9 cellular contexts compared by ENCODE assay signal in genomic region chr18:24659837-24660720, GRCh38.
DNase-seq lines count a peak whose midpoint lies in the region; ATAC-seq lines count a peak whose summit lies in the region.
"Had no signal": no experiment of that assay in that cellular context is flagged by ENCODE, and none has a peak within 500 bp of the region (broad histone marks: within the 10 kb centered on the region; RNA-seq: fewer than 3 reads in every experiment).

No MANE protein-coding gene starts in this region.

- POLR2A ChIA-PET in activated CD4-positive, alpha-beta T cell treated with anti-CD3 and anti-CD28 coated beads for 36 hours (lab: Charles Lee): no interaction called here

- intact Hi-C loops in activated CD4-positive, alpha-beta T cell treated with anti-CD3 and anti-CD28 coated beads for 36 hours (cut with DNase I, micrococcal nuclease): no loop called here
- intact Hi-C loops in Right ventricle myocardium superior (cut with DNase I): no loop called here

- peak overlapping the region; percentile 68 for H3K4me3 Mint-ChIP-seq in activated CD4-positive, alpha-beta T cell treated with anti-CD3 and anti-CD28 coated beads for 36 hours

- H3K27me3 Mint-ChIP-seq in activated CD4-positive, alpha-beta T cell treated with anti-CD3 and anti-CD28 coated beads for 36 hours: peaks cover 6% of the 10 kb centered on the region

- peaks cover 18% of the 10 kb centered on the region for H3K4me1 Mint-ChIP-seq in activated CD4-positive, alpha-beta T cell treated with anti-CD3 and anti-CD28 coated beads for 36 hours

- CTCF ChIA-PET in activated CD4-positive, alpha-beta T cell treated with anti-CD3 and anti-CD28 coated beads for 36 hours (lab: Charles Lee): interaction anchor here (0.6 to 1.9 kb wide), 3 partner anchors 10 to 713 kb away, joined by 3 to 4 read pairs (median 3); no protein-coding TSS in a partner anchor

- H3K36me3 Mint-ChIP-seq in activated CD4-positive, alpha-beta T cell treated with anti-CD3 and anti-CD28 coated beads for 36 hours (ENCODE audit: low read depth): no peaks in the 10 kb centered on the region

- ATAC-seq in HG03159 (IDR thresholded peaks at IDR 0.05; ENCODE audit: unreplicated experiment) (peak; percentile 87), Right ventricle myocardium superior (ENCODE audit: poor library complexity) (peak; percentile 83), GM18520 (IDR thresholded peaks at IDR 0.05; ENCODE audit: unreplicated experiment) (no peak), HG03378 (IDR thresholded peaks at IDR 0.05; ENCODE audit: unreplicated experiment) (no peak)
- ATAC-seq in activated CD4-positive, alpha-beta T cell treated with anti-CD3 and anti-CD28 coated beads for 36 hours: peak; percentile 81
- ATAC-seq: A549 had no signal

- H3K27ac Mint-ChIP-seq in activated CD4-positive, alpha-beta T cell treated with anti-CD3 and anti-CD28 coated beads for 36 hours: peak overlapping the region; percentile 77

- DNase-seq in NCI-H1105 treated with DMSO at 0.1 percent for 48 hours (lab: John Stamatoyannopoulos, UW): peak; percentile 6
- DNase-seq in NCI-H1105 (lab: John Stamatoyannopoulos, UW): no peak
- peak; percentile 46 for DNase-seq in activated CD4-positive, alpha-beta T cell treated with anti-CD3 and anti-CD28 coated beads for 36 hours
- DNase-seq in Right ventricle myocardium superior: peak; percentile 76
- DNase-seq in stimulated activated naive CD4-positive, alpha-beta T cell (lab: John Stamatoyannopoulos, UW): peak in 5 of 6 experiments; percentile 1 to 51 (median 31)

- no peaks in the 10 kb centered on the region for H3K9me3 Mint-ChIP-seq in activated CD4-positive, alpha-beta T cell treated with anti-CD3 and anti-CD28 coated beads for 36 hours (ENCODE audit: low read depth)

Comparison
In these comparisons a context has a peak if more than half of its experiments do, and no peak if none do; other contexts are left out.
1. ATAC-seq: peak in HG03159 (single experiment), activated CD4-positive, alpha-beta T cell treated with anti-CD3 and anti-CD28 coated beads for 36 hours (single experiment) and Right ventricle myocardium superior (single experiment); none in GM18520 (single experiment) and HG03378 (single experiment).